Comparison of ENCODE assay signal across 8 cellular contexts in genomic region chr13:112619730-112620639, GRCh38. TPM values are rescaled to one million over a fixed set of nuclear protein-coding genes. Genes with fewer than 3 reads are reported as not detected.
A peak's percentile ranks its signal among the peaks of the same experiment; 100 is the strongest.
DNase-seq lines count a peak whose midpoint lies in the region; ATAC-seq and TF ChIP-seq lines count a peak whose summit lies in the region.

No MANE protein-coding gene starts in this region.

- H3K27ac Mint-ChIP-seq in immature natural killer cell = peak overlapping the region in 2 of 6 donors; percentile 48 to 60

- intact Hi-C loops in posterior vena cava (cut with DNase I) = no loop called here

- DNase-seq in NCI-H226 = peak; percentile 65
- peak; percentile 2 for DNase-seq in fibroblast of mammary gland (ENCODE audit: low read depth)
- DNase-seq in posterior vena cava (ENCODE audit: low spot score) = peak; percentile 55
- no peak for DNase-seq in LoVo (ENCODE audit: low spot score)
- DNase-seq in immature natural killer cell = no peak
- DNase-seq in middle frontal gyrus (ENCODE audit: extremely low spot score, low spot score) = no peak
- no peak for DNase-seq in stimulated activated CD4-positive, alpha-beta T cell treated with anti-CD3 and anti-CD28 coated beads, Interleukin-4, amount 100 ng/mL, for 4 hours

- no peaks in the 10 kb centered on the region for H3K4me1 Mint-ChIP-seq in immature natural killer cell

- no peak overlapping the region for H3K4me3 Mint-ChIP-seq in immature natural killer cell

- no peaks in the 10 kb centered on the region for H3K9me3 Mint-ChIP-seq in immature natural killer cell

- H3K36me3 Mint-ChIP-seq in immature natural killer cell = no peaks in the 10 kb centered on the region

- no peak for TF ChIP-seq CTCF in fibroblast of mammary gland (conservative IDR thresholded peaks at IDR 0.05; ENCODE audit: control insufficient read depth, insufficient read depth, low read depth, low read length)

- H3K27me3 Mint-ChIP-seq in immature natural killer cell (ENCODE audit: low read depth in 3 of 3) = peaks cover 5 to 6% (median 6%) of the 10 kb centered on the region in 3 donors

- ATAC-seq in HG02852 (IDR thresholded peaks at IDR 0.05; ENCODE audit: unreplicated experiment) = peak; percentile 65

- no peak overlapping the region for H3K4me3 ChIP-seq in fibroblast of mammary gland (ENCODE audit: control insufficient read depth, low read depth, low read length)

RNA-seq across cellular contexts. Expression of gene TUBGCP3, which starts 32.0 kb away (rescaled TPM):
- total RNA-seq in posterior vena cava = 10 to 100 TPM; 28.7 to 29.4 TPM
- 10 to 100 TPM; 12.3 to 20.5 (median 18.3) TPM for polyA plus RNA-seq in immature natural killer cell

Comparison
In these comparisons a context has a peak if more than half of its experiments do, and no peak if none do; other contexts are left out.
1. DNase-seq: peak in NCI-H226 (single experiment), fibroblast of mammary gland (single experiment) and posterior vena cava (single experiment); none in LoVo (single experiment), immature natural killer cell (0 of 3), middle frontal gyrus (single experiment) and stimulated activated CD4-positive, alpha-beta T cell treated with anti-CD3 and anti-CD28 coated beads, Interleukin-4, amount 100 ng/mL, for 4 hours (0 of 2).